ENCODE assay signal across 16 cellular contexts in genomic region chr4:14887842-14888433, GRCh38.
"Had no signal": no experiment of that assay in that cellular context is flagged by ENCODE, and none has a peak within 500 bp of the region (broad histone marks: within the 10 kb centered on the region; RNA-seq: fewer than 3 reads in every experiment).

No MANE protein-coding gene starts in this region.

- H3K27ac Mint-ChIP-seq: activated naive CD8-positive, alpha-beta T cell treated with anti-CD3 and anti-CD28 coated beads for 36 hours; activated T-helper 1 cell treated with anti-CD3 and anti-CD28 coated beads, Interleukin-12 subunit alpha, Interleukin-12 subunit beta, Interleukin-2, Interleukin-4 antibody, amounts not matched to agents 30 ng/mL and 10 ng/mL and 1 ng/mL, durations not matched to agents 14 hours and 24 hours and 36 hours; effector memory CD8-positive, alpha-beta T cell; stimulated activated naive CD8-positive, alpha-beta T cell treated with anti-CD3 and anti-CD28 coated beads, Interleukin-15, Interleukin-2, amounts not matched to agents 100 ng/mL and 50 ng/mL, for 24 hours; T-helper 1 cell treated with Interleukin-12 subunit alpha and Interleukin-12 subunit beta and Interleukin-4 antibody, amounts not matched to agents 30 μg/mL and 1 μg/mL, for 36 hours had no signal

- DNase-seq: activated CD4-positive, alpha-beta T cell treated with anti-CD3 and anti-CD28 coated beads for 1 hour; activated naive CD8-positive, alpha-beta T cell treated with anti-CD3 and anti-CD28 coated beads for 36 hours; amniotic stem cell; effector memory CD8-positive, alpha-beta T cell; heart right ventricle; left ventricle myocardium inferior; stimulated activated CD4-positive, alpha-beta T cell treated with anti-CD3 and anti-CD28 coated beads, Interleukin-15, amount 100 ng/mL, for 24 hours; stimulated activated CD4-positive, alpha-beta T cell treated with anti-CD3 and anti-CD28 coated beads, Interleukin-2, amount 100 ng/mL, for 48 hours; transverse colon; WERI-Rb-1 had no signal

- H3K9me3 Mint-ChIP-seq: activated naive CD8-positive, alpha-beta T cell treated with anti-CD3 and anti-CD28 coated beads for 36 hours; activated T-helper 1 cell treated with anti-CD3 and anti-CD28 coated beads, Interleukin-12 subunit alpha, Interleukin-12 subunit beta, Interleukin-2, Interleukin-4 antibody, amounts not matched to agents 30 ng/mL and 10 ng/mL and 1 ng/mL, durations not matched to agents 14 hours and 24 hours and 36 hours; effector memory CD8-positive, alpha-beta T cell; stimulated activated naive CD8-positive, alpha-beta T cell treated with anti-CD3 and anti-CD28 coated beads, Interleukin-15, Interleukin-2, amounts not matched to agents 100 ng/mL and 50 ng/mL, for 24 hours; T-helper 1 cell treated with Interleukin-12 subunit alpha and Interleukin-12 subunit beta and Interleukin-4 antibody, amounts not matched to agents 30 μg/mL and 1 μg/mL, for 36 hours had no signal

- H3K9me3 ChIP-seq: gastroesophageal sphincter, heart right ventricle, left ventricle myocardium inferior, prostate gland, right atrium auricular region, transverse colon had no signal

- H3K27me3 Mint-ChIP-seq: effector memory CD8-positive, alpha-beta T cell had no signal

- H3K4me1 Mint-ChIP-seq: activated naive CD8-positive, alpha-beta T cell treated with anti-CD3 and anti-CD28 coated beads for 36 hours had no signal

- H3K4me3 ChIP-seq: gastroesophageal sphincter, heart right ventricle, left ventricle myocardium inferior, prostate gland, right atrium auricular region, transverse colon had no signal

- H3K4me1 ChIP-seq: gastroesophageal sphincter, heart right ventricle, left ventricle myocardium inferior, prostate gland, right atrium auricular region, transverse colon had no signal

- H3K36me3 Mint-ChIP-seq: activated naive CD8-positive, alpha-beta T cell treated with anti-CD3 and anti-CD28 coated beads for 36 hours had no signal

- H3K4me3 Mint-ChIP-seq: activated naive CD8-positive, alpha-beta T cell treated with anti-CD3 and anti-CD28 coated beads for 36 hours; activated T-helper 1 cell treated with anti-CD3 and anti-CD28 coated beads, Interleukin-12 subunit alpha, Interleukin-12 subunit beta, Interleukin-2, Interleukin-4 antibody, amounts not matched to agents 30 ng/mL and 10 ng/mL and 1 ng/mL, durations not matched to agents 14 hours and 24 hours and 36 hours; effector memory CD8-positive, alpha-beta T cell; stimulated activated naive CD8-positive, alpha-beta T cell treated with anti-CD3 and anti-CD28 coated beads, Interleukin-15, Interleukin-2, amounts not matched to agents 100 ng/mL and 50 ng/mL, for 24 hours; T-helper 1 cell treated with Interleukin-12 subunit alpha and Interleukin-12 subunit beta and Interleukin-4 antibody, amounts not matched to agents 30 μg/mL and 1 μg/mL, for 36 hours had no signal

- H3K27ac ChIP-seq: gastroesophageal sphincter, heart right ventricle, left ventricle myocardium inferior, prostate gland, right atrium auricular region, transverse colon, WERI-Rb-1 had no signal

- ATAC-seq: effector memory CD8-positive, alpha-beta T cell; heart right ventricle had no signal

- H3K27me3 ChIP-seq: gastroesophageal sphincter, heart right ventricle, right atrium auricular region, transverse colon had no signal

- H3K36me3 ChIP-seq: gastroesophageal sphincter, heart right ventricle, left ventricle myocardium inferior, prostate gland, right atrium auricular region, transverse colon, WERI-Rb-1 had no signal
